Comparison of ENCODE assay signal across 22 cellular contexts in genomic region chr17:81378941-81379511, GRCh38. TPM values are rescaled to one million over a fixed set of nuclear protein-coding genes. Genes with fewer than 3 reads are reported as not detected.
DNase-seq lines count a peak whose midpoint lies in the region; ATAC-seq and TF ChIP-seq lines count a peak whose summit lies in the region.
"Had no signal": no experiment of that assay in that cellular context is flagged by ENCODE, and none has a peak within 500 bp of the region (broad histone marks: within the 10 kb centered on the region; RNA-seq: fewer than 3 reads in every experiment).

No MANE protein-coding gene starts in this region.

- no peaks in the 10 kb centered on the region for H3K9me2 ChIP-seq in HCT116 (ENCODE audit: insufficient read depth)
- no peaks in the 10 kb centered on the region for H3K9me2 ChIP-seq in SK-N-SH

- H4K8ac ChIP-seq in trophoblast cell (ENCODE audit: low read depth, low read length), result no peak overlapping the region

- H3K36me3 ChIP-seq in HCT116 (ENCODE audit: control insufficient read depth in 1 of 2, insufficient read depth in 2 of 2, low read length in 2 of 2) (no peaks in the 10 kb centered on the region), SK-N-SH (replicated peaks in 1 of 2; ENCODE audit: control insufficient read depth in 1 of 2, insufficient read depth in 2 of 2, low read length in 1 of 2) (no peaks in the 10 kb centered on the region), trophoblast cell (ENCODE audit: control insufficient read depth in 1 of 2, insufficient read depth in 2 of 2, low read length in 2 of 2) (no peaks in the 10 kb centered on the region)
- H3K36me3 ChIP-seq: pancreas had no signal

- peak overlapping the region; percentile 47 to 62 for H3K4me3 ChIP-seq in HCT116 (replicated peaks in 1 of 2; ENCODE audit: low read depth in 1 of 2, low read length in 2 of 2)
- H3K4me3 ChIP-seq in SK-N-SH (ENCODE audit: low read depth in 2 of 2, low read length in 1 of 2), result no peak overlapping the region
- H3K4me3 ChIP-seq in trophoblast cell (ENCODE audit: low read depth, low read length), result no peak overlapping the region
- H3K4me3 ChIP-seq: GM23248 had no signal

- H3K4me2 ChIP-seq in HCT116 (ENCODE audit: low read length) (peak overlapping the region; percentile 97), SK-N-SH (no peak overlapping the region), trophoblast cell (ENCODE audit: low read length) (no peak overlapping the region)

- peak overlapping the region; percentile 51 for H2AK5ac ChIP-seq in trophoblast cell (ENCODE audit: low read length)

- intact Hi-C loops in HCT116 (cut with micrococcal nuclease), result no loop called here

- H3K79me1 ChIP-seq in trophoblast cell (ENCODE audit: low read length), result no peaks in the 10 kb centered on the region

- H3K9ac ChIP-seq in HCT116 (ENCODE audit: low read length), result peak overlapping the region; percentile 77
- H3K9ac ChIP-seq in SK-N-SH, result no peak overlapping the region
- no peak overlapping the region for H3K9ac ChIP-seq in trophoblast cell (ENCODE audit: low read length)
- H3K9ac ChIP-seq: GM23248 had no signal

- H4K91ac ChIP-seq in trophoblast cell (ENCODE audit: low read depth, low read length), result no peak overlapping the region

- no peak overlapping the region for H3K23ac ChIP-seq in trophoblast cell (ENCODE audit: low read length)

- DNase-seq in HCT116 (ENCODE audit: low read depth, low spot score) (no peak), SK-N-SH (peak; percentile 50), trophoblast cell (no peak), NCI-H2196 treated with DMSO at 0.1 percent for 48 hours (lab: John Stamatoyannopoulos, UW; ENCODE audit: unreplicated experiment) (no peak), NCI-H1694 treated with DMSO at 0.1 percent for 48 hours (lab: John Stamatoyannopoulos, UW) (no peak)
- DNase-seq: activated CD4-positive, alpha-beta T cell treated with anti-CD3 and anti-CD28 coated beads for 36 hours; activated naive CD4-positive, alpha-beta T cell treated with anti-CD3 and anti-CD28 coated beads, Interleukin-2, amount 50 U/mL, for 16 hours; effector CD4-positive, alpha-beta T cell; MM.1S; NCI-H1436; NCI-H2171; SHP77 treated with DMSO at 0.1 percent for 48 hours; stimulated activated CD4-positive, alpha-beta T cell treated with anti-CD3 and anti-CD28 coated beads, Interleukin-12 subunit alpha, Interleukin-12 subunit beta, amount 100 ng/mL, for 4 hours; stimulated activated CD4-positive, alpha-beta T cell treated with anti-CD3 and anti-CD28 coated beads, Interleukin-4, amount 100 ng/mL, for 4 hours had no signal

- RAD21 ChIA-PET in HCT116 (lab: Charles Lee; ENCODE audit: low non-redundant PET in 1 of 2, low total read pairs in 2 of 2, uncharacterized antibody in 2 of 2, unreplicated experiment in 2 of 2), result interaction anchor here (0.7 to 1.1 kb wide), 3 partner anchors 16 to 1601 kb away, joined by 3 to 6 read pairs (median 5); partner anchors contain the start of genes BAHCC1 (in 1 of the 2) and CBX2 (in 1 of the 2)

- no peak overlapping the region for H2BK5ac ChIP-seq in trophoblast cell (ENCODE audit: low read depth, low read length, poor library complexity)

- H3K18ac ChIP-seq in trophoblast cell (ENCODE audit: low read length), result no peak overlapping the region

- no peak overlapping the region for H4K12ac ChIP-seq in trophoblast cell (ENCODE audit: low read depth, low read length)

- no peak for TF ChIP-seq EP300 in SK-N-SH (IDR thresholded peaks at IDR 0.05; ENCODE audit: borderline replicate concordance in 1 of 2, low read depth in 1 of 2, low read length in 1 of 2)

- H3K4ac ChIP-seq in trophoblast cell (ENCODE audit: low read depth, low read length), result no peak overlapping the region

- POLR2A ChIA-PET in HCT116 (lab: Charles Lee), result interaction anchor here (0.9 to 1.7 kb wide), 11 partner anchors 9 to 93 kb away, joined by 3 to 15 read pairs (median 6); partner anchors contain the start of gene BAHCC1
- POLR2A ChIA-PET in SK-N-SH (lab: Yijun Ruan, JAX), result no interaction called here

- TF ChIP-seq POLR2A in HCT116 (IDR thresholded peaks at IDR 0.05; ENCODE audit: borderline replicate concordance, extremely low read depth, insufficient read depth, insufficient read length), result no peak

- H3K4me1 ChIP-seq in HCT116 (ENCODE audit: control insufficient read depth in 1 of 2, insufficient read depth in 2 of 2, low read length in 2 of 2), result peaks cover 10 to 19% of the 10 kb centered on the region in 2 experiments
- H3K4me1 ChIP-seq in SK-N-SH (ENCODE audit: control insufficient read depth in 1 of 2, insufficient read depth in 2 of 2, low read depth in 1 of 2, low read length in 1 of 2), result no peaks in the 10 kb centered on the region; a peak in 1 of 4 replicates
- H3K4me1 ChIP-seq in trophoblast cell (ENCODE audit: control insufficient read depth in 1 of 2, insufficient read depth in 2 of 2, low read length in 2 of 2), result no peaks in the 10 kb centered on the region
- H3K4me1 ChIP-seq: pancreas had no signal

- no peak overlapping the region for H2AFZ ChIP-seq in HCT116 (ENCODE audit: low read depth, low read length, poor library complexity, severe bottlenecking)
- H2AFZ ChIP-seq in SK-N-SH (ENCODE audit: low read depth), result no peak overlapping the region
- H2AFZ ChIP-seq in trophoblast cell (ENCODE audit: insufficient read depth, low read length, poor library complexity), result no peak overlapping the region
- H2AFZ ChIP-seq: GM23248 had no signal

- no peaks in the 10 kb centered on the region for H3K27me3 ChIP-seq in HCT116 (ENCODE audit: insufficient read depth, low read length)
- H3K27me3 ChIP-seq in SK-N-SH (ENCODE audit: insufficient read depth), result no peaks in the 10 kb centered on the region
- H3K27me3 ChIP-seq in trophoblast cell (ENCODE audit: insufficient read depth, low read length), result peaks cover 2% of the 10 kb centered on the region
- H3K27me3 ChIP-seq: pancreas had no signal

- no peak overlapping the region for H2BK120ac ChIP-seq in trophoblast cell (ENCODE audit: insufficient read depth, low read length, poor library complexity)

- H3K79me2 ChIP-seq in HCT116 (ENCODE audit: insufficient read depth, low read length) (no peaks in the 10 kb centered on the region), SK-N-SH (ENCODE audit: insufficient read depth) (no peaks in the 10 kb centered on the region), trophoblast cell (ENCODE audit: control insufficient read depth, insufficient read depth, low read length, poor library complexity) (no peaks in the 10 kb centered on the region)

- no peaks in the 10 kb centered on the region for H3K9me3 ChIP-seq in HCT116 (ENCODE audit: control insufficient read depth in 1 of 2, insufficient read depth in 1 of 2, low read depth in 1 of 2, low read length in 2 of 2)
- no peaks in the 10 kb centered on the region for H3K9me3 ChIP-seq in SK-N-SH
- H3K9me3 ChIP-seq in trophoblast cell (ENCODE audit: insufficient read depth, low read depth, low read length), result no peaks in the 10 kb centered on the region
- H3K9me3 ChIP-seq: pancreas had no signal

- H3F3A ChIP-seq in SK-N-SH (replicated peaks; ENCODE audit: insufficient read depth), result no peaks in the 10 kb centered on the region

- 89% methylated on average over 7 of the region's 11 CpGs for WGBS in SK-N-SH (ENCODE audit: low lambda C conversion rate)
- no CpG with 5 or more reads among the region's 11 CpGs for WGBS in trophoblast cell (ENCODE audit: extremely low coverage, insufficient coverage, insufficient read length)

- H2BK12ac ChIP-seq in trophoblast cell (ENCODE audit: low read length), result no peak overlapping the region

- H4K20me1 ChIP-seq in HCT116 (ENCODE audit: insufficient read depth), result no peaks in the 10 kb centered on the region
- H4K20me1 ChIP-seq in SK-N-SH (ENCODE audit: insufficient read depth), result no peaks in the 10 kb centered on the region

- TF ChIP-seq CTCF in HCT116 (IDR thresholded peaks at IDR 0.05 in 2 of 3, conservative IDR thresholded peaks at IDR 0.05 in 1 of 3; ENCODE audit: borderline replicate concordance in 1 of 3, insufficient read depth in 1 of 3, low read depth in 2 of 3, low read length in 2 of 3), result no peak
- TF ChIP-seq CTCF in SK-N-SH (IDR thresholded peaks at IDR 0.05), result no peak

- peak overlapping the region; percentile 56 for H3K27ac ChIP-seq in HCT116 (ENCODE audit: low read depth, low read length)
- no peak overlapping the region for H3K27ac ChIP-seq in SK-N-SH (ENCODE audit: low read depth in 2 of 2, low read length in 1 of 2)
- no peak overlapping the region for H3K27ac ChIP-seq in trophoblast cell (ENCODE audit: low read depth, low read length)
- H3K27ac ChIP-seq: GM23248, pancreas had no signal

- H3K14ac ChIP-seq in trophoblast cell (ENCODE audit: low read length), result no peak overlapping the region

- ATAC-seq in HCT116, result peak; percentile 5
- peak; percentile 20 for ATAC-seq in esophagus mucosa
- ATAC-seq in HG02973 (IDR thresholded peaks at IDR 0.05; ENCODE audit: unreplicated experiment), result no peak
- ATAC-seq in GM18502 (IDR thresholded peaks at IDR 0.05; ENCODE audit: poor library complexity, unreplicated experiment), result no peak
- ATAC-seq: activated CD4-positive, alpha-beta T cell treated with anti-CD3 and anti-CD28 coated beads for 36 hours; natural killer cell treated with Interleukin-12 subunit alpha and Interleukin-12 subunit beta and Interleukin-15 and Interleukin-18, amount 100 ng/mL, for 72 hours; right cardiac atrium had no signal

- TSS peak; percentile 76 for BruUV-seq in HCT116 (replicated peaks; lab: Mats Ljungman, UMichigan)

- CTCF ChIA-PET in HCT116 (lab: Charles Lee) (interaction anchor here (0.7 to 0.8 kb wide), 2 partner anchors 40 to 830 kb away, joined by 3 to 5 read pairs; no protein-coding TSS in a partner anchor), SK-N-SH (lab: Yijun Ruan, JAX) (interaction anchor here (0.8 to 1.4 kb wide), 7 partner anchors 8 to 106 kb away, joined by 3 to 5 read pairs (median 3); no protein-coding TSS in a partner anchor)

- no peak for TF ChIP-seq RAD21 in HCT116 (IDR thresholded peaks at IDR 0.05; ENCODE audit: low read depth)
- no peak for TF ChIP-seq RAD21 in SK-N-SH (IDR thresholded peaks at IDR 0.05; ENCODE audit: low read length)

TF ChIP-seq in HCT116, 20 proteins besides CTCF, POLR2A, EP300 and RAD21:
- no peak for TF ChIP-seq JUND (IDR thresholded peaks at IDR 0.05)

TF ChIP-seq in SK-N-SH, 30 proteins besides CTCF, POLR2A, EP300 and RAD21 (continues in another document):
- TF ChIP-seq SIN3A (IDR thresholded peaks at IDR 0.05; ENCODE audit: borderline replicate concordance, low read depth, low read length) (no peak), MAX (IDR thresholded peaks at IDR 0.05; ENCODE audit: low read depth) (no peak), RCOR1 (IDR thresholded peaks at IDR 0.05; ENCODE audit: low read length) (no peak), RFX5 (IDR thresholded peaks at IDR 0.05; ENCODE audit: low read length) (no peak)

RNA-seq across cellular contexts. Expression of gene BAHCC1, which starts 16.2 kb away (rescaled TPM):
- total RNA-seq in HCT116 (2021; ENCODE audit: unreplicated experiment), result 45.2 TPM
- polyA plus RNA-seq in HCT116 (2012), result 16.1 and 18.2 TPM in 2 replicates
- 3.6 and 6.4 TPM in 2 replicates for polyA plus RNA-seq in SK-N-SH (2012; rRNA removed)
- 1.4 and 4.3 TPM in 2 replicates for polyA plus RNA-seq in SK-N-SH (2012; cell fraction: cytosol; rRNA removed)
- polyA plus RNA-seq in SK-N-SH (2012; cell fraction: nucleus; rRNA removed), result 27.3 and 28.3 TPM in 2 replicates
- 4.2 TPM for total RNA-seq in esophagus mucosa
- 2.8 and 3.1 TPM in 2 replicates for polyA plus RNA-seq in trophoblast cell (2013)
- total RNA-seq: activated CD8-positive, alpha-beta memory T cell treated with anti-CD3 and anti-CD28 coated beads for 36 hours had no signal

Comparison
In these comparisons a context has a peak if more than half of its experiments do, and no peak if none do; other contexts are left out.
1. ATAC-seq: peak in HCT116 (single experiment) and esophagus mucosa (single experiment); none in HG02973 (single experiment) and GM18502 (single experiment).
2. H3K4me3 ChIP-seq: peak in HCT116 (2 of 2); none in SK-N-SH (0 of 2) and trophoblast cell (single experiment).